21 cellular contexts compared by ENCODE assay signal in genomic region chr21:14657241-14658008, GRCh38.
"Had no signal": no experiment of that assay in that cellular context is flagged by ENCODE, and none has a peak within 500 bp of the region (broad histone marks: within the 10 kb centered on the region; RNA-seq: fewer than 3 reads in every experiment).

No MANE protein-coding gene starts in this region.

- H3K4me2 ChIP-seq: smooth muscle cell had no signal

- H3K4me1 ChIP-seq: lower lobe of right lung, prostate gland, right atrium auricular region, thyroid gland, vagina had no signal

- ATAC-seq: left ventricle myocardium superior; lower lobe of right lung; naive thymus-derived CD8-positive, alpha-beta T cell; sciatic nerve; stimulated activated naive CD8-positive, alpha-beta T cell treated with anti-CD3 and anti-CD28 coated beads, Interleukin-15, amount 100 ng/mL, for 72 hours had no signal

- H3K27me3 ChIP-seq: dorsolateral prefrontal cortex, right atrium auricular region, thyroid gland, vagina had no signal

- H3K4me3 ChIP-seq: dorsolateral prefrontal cortex, lower lobe of right lung, prostate gland, right atrium auricular region, smooth muscle cell, thyroid gland, vagina had no signal

- H3K9me3 ChIP-seq: lower lobe of right lung, prostate gland, right atrium auricular region, thyroid gland, vagina had no signal

- H3K36me3 ChIP-seq: lower lobe of right lung, prostate gland, right atrium auricular region, thyroid gland, vagina had no signal

- DNase-seq: dorsolateral prefrontal cortex; effector CD4-positive, alpha-beta T cell; head of caudate nucleus; left ventricle myocardium superior; lower lobe of right lung; naive thymus-derived CD8-positive, alpha-beta T cell; nephron progenitor cell; nucleus accumbens; stimulated activated CD4-positive, alpha-beta T cell treated with anti-CD3 and anti-CD28 coated beads, Interleukin-12 subunit alpha, Interleukin-12 subunit beta, amount 100 ng/mL, for 4 hours; stimulated activated CD4-positive, alpha-beta T cell treated with anti-CD3 and anti-CD28 coated beads, Interleukin-1b, Interleukin-23, amount 100 ng/mL, for 48 hours; stimulated activated CD4-positive, alpha-beta T cell treated with anti-CD3 and anti-CD28 coated beads, Interleukin-4, amount 100 ng/mL, for 1 hour; stimulated activated CD8-positive, alpha-beta memory T cell treated with anti-CD3 and anti-CD28 coated beads, Interleukin-4, amount 100 ng/mL, for 48 hours; stimulated activated naive CD4-positive, alpha-beta T cell; stimulated activated naive CD8-positive, alpha-beta T cell treated with anti-CD3 and anti-CD28 coated beads, Interleukin-15, amount 100 ng/mL, for 72 hours; thyroid gland; trophoblast cell had no signal

- H3K27ac ChIP-seq: dorsolateral prefrontal cortex, lower lobe of right lung, prostate gland, right atrium auricular region, thyroid gland, vagina had no signal
